ENCODE assay signal across 16 cellular contexts in the genomic region with DNA sequence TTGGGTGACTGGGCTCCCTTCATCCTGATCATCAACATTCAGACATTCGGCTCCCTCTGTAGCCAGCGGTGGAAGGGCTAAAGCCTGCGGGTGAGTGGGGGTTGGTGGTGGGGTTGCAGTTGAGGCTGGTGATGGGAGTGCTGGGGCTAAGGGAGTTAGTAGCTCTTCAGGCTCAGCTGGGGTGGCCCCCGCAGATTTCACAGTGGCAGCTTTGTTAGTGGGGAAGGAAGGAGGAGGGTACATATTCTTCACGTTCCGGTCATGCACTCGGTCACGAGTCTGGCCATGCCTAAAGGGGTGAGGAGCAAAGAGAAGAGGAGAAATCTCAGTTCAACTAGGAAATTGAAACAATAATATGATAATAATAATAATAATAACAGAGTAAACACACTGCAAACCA.
DNase-seq lines count a peak whose midpoint lies in the region; ATAC-seq and TF ChIP-seq lines count a peak whose summit lies in the region.
"Had no signal": no experiment of that assay in that cellular context is flagged by ENCODE, and none has a peak within 500 bp of the region (broad histone marks: within the 10 kb centered on the region; RNA-seq: fewer than 3 reads in every experiment).

No MANE protein-coding gene starts in this region.

- no peaks in the 10 kb centered on the region for H4K20me1 ChIP-seq in KMS-11 (ENCODE audit: insufficient read depth)

- H3K4me3 ChIP-seq in KMS-11 (IDR thresholded peaks at IDR 0.05; ENCODE audit: insufficient read depth, low read depth, low read length): no peak overlapping the region
- H3K4me3 ChIP-seq: GM12878, K562 had no signal

- H3K27me3 ChIP-seq in KMS-11 (ENCODE audit: insufficient read depth, low read depth): no peaks in the 10 kb centered on the region

- no peaks in the 10 kb centered on the region for H3K27me3 Mint-ChIP-seq in central memory CD8-positive, alpha-beta T cell

- H3K79me2 ChIP-seq in KMS-11 (ENCODE audit: insufficient read depth, low read depth): peaks cover 28% of the 10 kb centered on the region

- H3K27ac ChIP-seq in KMS-11 (peak overlapping the region; percentile 43; the same call in 1 of the 2 replicates), substantia nigra (ENCODE audit: low read depth, low read length, poor library complexity, severe bottlenecking) (peak overlapping the region; percentile 56)

- H3K36me3 Mint-ChIP-seq in central memory CD8-positive, alpha-beta T cell (ENCODE audit: insufficient read depth): peaks cover 74% of the 10 kb centered on the region

- no peak overlapping the region for H2AFZ ChIP-seq in KMS-11 (ENCODE audit: low read depth)

- peak overlapping the region; percentile 2 for H3K27ac Mint-ChIP-seq in central memory CD8-positive, alpha-beta T cell (ENCODE audit: low read depth)

- no peak for ATAC-seq in central memory CD8-positive, alpha-beta T cell (replicated peaks; ENCODE audit: extremely low read depth, poor library complexity, severe bottlenecking)
- no peak for ATAC-seq in GM21619 (IDR thresholded peaks at IDR 0.05; ENCODE audit: unreplicated experiment)
- ATAC-seq: GM12878, K562, PC-3 had no signal

- H3K4me2 ChIP-seq in KMS-11: peak overlapping the region; percentile 97; the same call in 1 of the 2 replicates

- TF ChIP-seq CTCF in KMS-11 (conservative IDR thresholded peaks at IDR 0.05; ENCODE audit: low read depth, low read length): no peak

- no peak for DNase-seq in central memory CD8-positive, alpha-beta T cell (ENCODE audit: low spot score in 2 of 2)
- peak; percentile 55 for DNase-seq in medulla oblongata (ENCODE audit: extremely low spot score)
- DNase-seq in substantia nigra (lab: John Stamatoyannopoulos, UW): peak in 23 of 49 donors; percentile 2 to 41 (median 11)
- no peak for DNase-seq in D341Med (ENCODE audit: low spot score)
- no peak for DNase-seq in NCI-H510A (lab: John Stamatoyannopoulos, UW)
- DNase-seq: DMS 273 treated with DMSO at 0.1 percent for 48 hours, GDM1, NCI-H1436, NCI-H2029, NCI-H2171, NCI-H82, PC-3 had no signal

- peaks cover 2% of the 10 kb centered on the region for H3K4me1 Mint-ChIP-seq in central memory CD8-positive, alpha-beta T cell

- H3K36me3 ChIP-seq in KMS-11 (ENCODE audit: insufficient read depth): peaks cover 39% of the 10 kb centered on the region; the same call in 1 of the 2 replicates

- H3K4me3 Mint-ChIP-seq in central memory CD8-positive, alpha-beta T cell: no peak overlapping the region

- no peaks in the 10 kb centered on the region for H3K9me3 Mint-ChIP-seq in central memory CD8-positive, alpha-beta T cell

- H3K9ac ChIP-seq in KMS-11: no peak overlapping the region

- H3K4me1 ChIP-seq in KMS-11 (ENCODE audit: low read depth, poor library complexity, severe bottlenecking): peaks cover 64% of the 10 kb centered on the region
